In genomic region chr10:5666324-5667220, GRCh38 we compare ENCODE assay signal across 8 cellular contexts. TPM values are rescaled to one million over a fixed set of nuclear protein-coding genes. Genes with fewer than 3 reads are reported as not detected.
DNase-seq lines count a peak whose midpoint lies in the region; ATAC-seq and TF ChIP-seq lines count a peak whose summit lies in the region.

TSS of gene ASB13 (minus strand) at chr10:5666595. CDS start at chr10:5666551, 44 bp downstream.

- peak within 1 kb of the TSS; percentile 88 for H3K4me3 ChIP-seq in HFF-Myc (replicated peaks; ENCODE audit: low read depth, low read length)

- TF ChIP-seq CTCF in HFF-Myc (IDR thresholded peaks at IDR 0.05; ENCODE audit: low read depth, low read length, missing control alignments) = no peak
- TF ChIP-seq CTCF in subcutaneous adipose tissue (IDR thresholded peaks at IDR 0.05; ENCODE audit: low read depth) = no peak

- H3K27me3 Mint-ChIP-seq in activated T-cell treated with anti-CD3 and anti-CD28 coated beads, Interleukin-2, amount 50 U/mL, for 4 hours (ENCODE audit: low read depth) = no peaks in the 10 kb centered on the region

- peak; percentile 44 for DNase-seq in GF-D8 (lab: John Stamatoyannopoulos, UW)
- no peak for DNase-seq in HFF-Myc (ENCODE audit: extremely low read depth, low read depth)
- peak; percentile 38 for DNase-seq in NCI-H460 (ENCODE audit: extremely low read depth, low read depth)
- DNase-seq in activated T-cell treated with anti-CD3 and anti-CD28 coated beads, Interleukin-2, amount 50 U/mL, for 4 hours = no peak
- DNase-seq in fibroblast of gingiva (ENCODE audit: low read depth) = peak; percentile 47
- DNase-seq in myocyte (ENCODE audit: low read depth) = peak; percentile 58

- peak; percentile 89 to 92 for ATAC-seq in activated T-cell treated with anti-CD3 and anti-CD28 coated beads, Interleukin-2, amount 50 U/mL, for 4 hours
- ATAC-seq in GM21717 (IDR thresholded peaks at IDR 0.05; ENCODE audit: unreplicated experiment) = no peak

- H3K36me3 Mint-ChIP-seq in activated T-cell treated with anti-CD3 and anti-CD28 coated beads, Interleukin-2, amount 50 U/mL, for 4 hours (ENCODE audit: insufficient read depth) = no peaks in the 10 kb centered on the region

- H3K9me3 Mint-ChIP-seq in activated T-cell treated with anti-CD3 and anti-CD28 coated beads, Interleukin-2, amount 50 U/mL, for 4 hours = no peaks in the 10 kb centered on the region

- H3K4me1 Mint-ChIP-seq in activated T-cell treated with anti-CD3 and anti-CD28 coated beads, Interleukin-2, amount 50 U/mL, for 4 hours (ENCODE audit: low read depth) = peaks cover 16% of the 10 kb centered on the region

- peak within 1 kb of the TSS; percentile 88 for H3K4me3 Mint-ChIP-seq in activated T-cell treated with anti-CD3 and anti-CD28 coated beads, Interleukin-2, amount 50 U/mL, for 4 hours

RNA-seq across cellular contexts. Expression of gene ASB13, which starts in this region (rescaled TPM):
- total RNA-seq in NCI-H460 (2014; rRNA removed; shearing (Covaris generic)) = 18.3 and 19.1 TPM in 2 replicates
- 21.0 and 22.4 TPM in 2 replicates for polyA plus RNA-seq in NCI-H460 (2014; cell fraction: nucleus; rRNA removed)
- total RNA-seq in activated T-cell treated with anti-CD3 and anti-CD28 coated beads, Interleukin-2, amount 50 U/mL, for 4 hours = 10 to 100 TPM in 1 of 3 donors, 1 to 10 TPM in 2; 7.4 to 15.3 (median 8.0) TPM
- total RNA-seq in myocyte (8.6 and 10.3 TPM in 2 replicates), subcutaneous adipose tissue (10 to 100 TPM; 19.2 to 47.7 (median 31.2) TPM)
- 5.1 TPM for polyA plus RNA-seq in myocyte (2012)

Comparison
In these comparisons a context has a peak if more than half of its experiments do, and no peak if none do; other contexts are left out.
1. DNase-seq: peak in GF-D8 (single experiment), NCI-H460 (single experiment), fibroblast of gingiva (single experiment) and myocyte (single experiment); none in HFF-Myc (single experiment) and activated T-cell treated with anti-CD3 and anti-CD28 coated beads, Interleukin-2, amount 50 U/mL, for 4 hours (single experiment).